In the genomic region with DNA sequence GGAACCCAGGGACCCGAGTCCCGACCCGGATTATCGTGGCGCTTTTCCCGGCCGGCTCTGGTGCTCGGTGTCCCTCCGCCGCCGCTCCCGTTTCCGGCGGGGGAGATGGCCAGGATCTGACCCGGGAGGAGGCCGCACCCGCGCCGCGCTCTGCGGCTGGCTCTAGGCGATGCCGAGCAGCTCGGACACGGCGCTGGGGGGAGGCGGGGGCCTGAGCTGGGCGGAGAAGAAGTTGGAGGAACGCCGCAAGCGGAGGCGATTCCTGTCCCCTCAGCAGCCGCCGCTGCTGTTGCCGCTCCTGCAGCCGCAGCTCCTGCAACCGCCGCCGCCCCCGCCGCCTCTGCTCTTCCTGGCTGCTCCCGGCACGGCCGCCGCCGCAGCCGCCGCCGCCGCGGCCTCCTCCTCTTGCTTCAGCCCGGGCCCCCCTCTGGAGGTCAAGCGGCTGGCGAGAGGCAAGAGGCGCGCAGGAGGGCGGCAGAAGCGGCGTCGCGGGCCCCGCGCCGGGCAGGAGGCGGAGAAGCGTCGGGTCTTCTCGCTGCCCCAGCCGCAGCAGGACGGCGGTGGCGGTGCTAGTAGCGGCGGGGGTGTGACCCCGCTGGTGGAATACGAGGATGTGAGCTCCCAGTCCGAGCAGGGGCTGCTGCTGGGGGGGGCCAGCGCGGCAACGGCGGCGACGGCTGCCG, we compare ENCODE assay signal across 8 cellular contexts. TPM values are rescaled to one million over a fixed set of nuclear protein-coding genes. Genes with fewer than 3 reads are reported as not detected.
DNase-seq lines count a peak whose midpoint lies in the region; TF ChIP-seq lines count a peak whose summit lies in the region.

No MANE protein-coding gene starts in this region.

- peak; percentile 55 to 67 for DNase-seq in NCI-H2081 (lab: John Stamatoyannopoulos, UW)
- no peak for DNase-seq in NCI-H2081 treated with DMSO at 0.1 percent for 48 hours (lab: John Stamatoyannopoulos, UW)
- peak; percentile 21 for DNase-seq in NCI-H1105 treated with DMSO at 0.1 percent for 48 hours (lab: John Stamatoyannopoulos, UW)
- DNase-seq in activated T-cell treated with anti-CD3 and anti-CD28 coated beads for 24 hours (ENCODE audit: low read depth), result peak; percentile 26
- peak; percentile 53 for DNase-seq in epithelial cell of esophagus (ENCODE audit: low read depth)
- DNase-seq in mucosa of gallbladder (ENCODE audit: low spot score), result peak; percentile 47
- DNase-seq in stimulated activated CD8-positive, alpha-beta memory T cell treated with anti-CD3 and anti-CD28 coated beads, Interleukin-4, amount 100 ng/mL, for 48 hours, result peak; percentile 60
- no peak for DNase-seq in mesenteric fat pad (ENCODE audit: low spot score)

- peak overlapping the region; percentile 79 for H3K4me3 ChIP-seq in epithelial cell of esophagus (ENCODE audit: low read length)

- TF ChIP-seq CTCF in epithelial cell of esophagus (IDR thresholded peaks at IDR 0.05; ENCODE audit: insufficient read depth, low read depth, low read length, missing control alignments), result no peak

RNA-seq across cellular contexts. Expression of a gene that starts 0.6 kb away (rescaled TPM):
- total RNA-seq in mucosa of gallbladder (43.2 TPM), mesenteric fat pad (44.4 TPM)

Comparison
In these comparisons a context has a peak if more than half of its experiments do, and no peak if none do; other contexts are left out.
1. DNase-seq: peak in NCI-H2081 (2 of 2), NCI-H1105 treated with DMSO at 0.1 percent for 48 hours (single experiment), activated T-cell treated with anti-CD3 and anti-CD28 coated beads for 24 hours (single experiment), epithelial cell of esophagus (single experiment), mucosa of gallbladder (single experiment) and stimulated activated CD8-positive, alpha-beta memory T cell treated with anti-CD3 and anti-CD28 coated beads, Interleukin-4, amount 100 ng/mL, for 48 hours (single experiment); none in NCI-H2081 treated with DMSO at 0.1 percent for 48 hours (single experiment) and mesenteric fat pad (single experiment).